In genomic region chr4:153512162-153512852, GRCh38 we compare ENCODE assay signal across 2 cellular contexts.
TF ChIP-seq lines count a peak whose summit lies in the region.

No MANE protein-coding gene starts in this region.

TF ChIP-seq in HepG2, 621 proteins besides CTCF, POLR2A, EP300 and RAD21:
- TF ChIP-seq TCF7 (IDR thresholded peaks at IDR 0.05; ENCODE audit: low read depth) (0 out of 2 replicates have a peak, but pooled peaks have one; percentile 33), BCL6 (CRISPR knock-in tag; IDR thresholded peaks at IDR 0.05) (peak; percentile 62; the same call in 1 of the 2 replicates), NR2F2 (IDR thresholded peaks at IDR 0.05; ENCODE audit: borderline replicate concordance, low read depth) (peak; percentile 90), GFI1 (CRISPR knock-in tag; IDR thresholded peaks at IDR 0.05; ENCODE audit: borderline replicate concordance) (peak; percentile 31; the same call in 1 of the 2 replicates), ZNF775 (CRISPR knock-in tag; IDR thresholded peaks at IDR 0.05; ENCODE audit: borderline replicate concordance) (no peak), NR2F6 (IDR thresholded peaks at IDR 0.05) (peak; percentile 87), NR2F6 (CRISPR knock-in tag; IDR thresholded peaks at IDR 0.05) (no peak), FOXM1 (CRISPR knock-in tag; IDR thresholded peaks at IDR 0.05) (no peak), RARA (CRISPR knock-in tag; IDR thresholded peaks at IDR 0.05) (peak; percentile 52)
- TF ChIP-seq, protein P1, sequence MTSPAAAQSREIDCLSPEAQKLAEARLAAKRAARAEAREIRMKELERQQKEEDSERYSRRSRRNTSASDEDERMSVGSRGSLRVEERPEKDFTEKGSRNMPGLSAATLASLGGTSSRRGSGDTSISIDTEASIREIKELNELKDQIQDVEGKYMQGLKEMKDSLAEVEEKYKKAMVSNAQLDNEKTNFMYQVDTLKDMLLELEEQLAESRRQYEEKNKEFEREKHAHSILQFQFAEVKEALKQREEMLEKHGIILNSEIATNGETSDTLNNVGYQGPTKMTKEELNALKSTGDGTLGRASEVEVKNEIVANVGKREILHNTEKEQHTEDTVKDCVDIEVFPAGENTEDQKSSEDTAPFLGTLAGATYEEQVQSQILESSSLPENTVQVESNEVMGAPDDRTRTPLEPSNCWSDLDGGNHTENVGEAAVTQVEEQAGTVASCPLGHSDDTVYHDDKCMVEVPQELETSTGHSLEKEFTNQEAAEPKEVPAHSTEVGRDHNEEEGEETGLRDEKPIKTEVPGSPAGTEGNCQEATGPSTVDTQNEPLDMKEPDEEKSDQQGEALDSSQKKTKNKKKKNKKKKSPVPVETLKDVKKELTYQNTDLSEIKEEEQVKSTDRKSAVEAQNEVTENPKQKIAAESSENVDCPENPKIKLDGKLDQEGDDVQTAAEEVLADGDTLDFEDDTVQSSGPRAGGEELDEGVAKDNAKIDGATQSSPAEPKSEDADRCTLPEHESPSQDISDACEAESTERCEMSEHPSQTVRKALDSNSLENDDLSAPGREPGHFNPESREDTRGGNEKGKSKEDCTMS (CRISPR knock-in tag; conservative IDR thresholded peaks at IDR 0.05) = no peak

TF ChIP-seq in WTC11, 78 proteins besides CTCF, POLR2A, EP300 and RAD21:
- TF ChIP-seq TP53 (CRISPR knock-in tag; IDR thresholded peaks at IDR 0.05) (no peak), ZNF263 (CRISPR knock-in tag; IDR thresholded peaks at IDR 0.05; ENCODE audit: low read depth) (no peak), PRRX2 (CRISPR knock-in tag; IDR thresholded peaks at IDR 0.05) (no peak), ATF6 (CRISPR knock-in tag; IDR thresholded peaks at IDR 0.05) (no peak), CBFB (CRISPR knock-in tag; IDR thresholded peaks at IDR 0.05; ENCODE audit: low read depth) (no peak), ZNF416 (CRISPR knock-in tag; IDR thresholded peaks at IDR 0.05) (no peak), ZNF671 (CRISPR knock-in tag; IDR thresholded peaks at IDR 0.05) (no peak), USF1 (CRISPR knock-in tag; IDR thresholded peaks at IDR 0.05) (no peak), ZNF232 (CRISPR knock-in tag; IDR thresholded peaks at IDR 0.05) (no peak)
- TF ChIP-seq, protein P2, sequence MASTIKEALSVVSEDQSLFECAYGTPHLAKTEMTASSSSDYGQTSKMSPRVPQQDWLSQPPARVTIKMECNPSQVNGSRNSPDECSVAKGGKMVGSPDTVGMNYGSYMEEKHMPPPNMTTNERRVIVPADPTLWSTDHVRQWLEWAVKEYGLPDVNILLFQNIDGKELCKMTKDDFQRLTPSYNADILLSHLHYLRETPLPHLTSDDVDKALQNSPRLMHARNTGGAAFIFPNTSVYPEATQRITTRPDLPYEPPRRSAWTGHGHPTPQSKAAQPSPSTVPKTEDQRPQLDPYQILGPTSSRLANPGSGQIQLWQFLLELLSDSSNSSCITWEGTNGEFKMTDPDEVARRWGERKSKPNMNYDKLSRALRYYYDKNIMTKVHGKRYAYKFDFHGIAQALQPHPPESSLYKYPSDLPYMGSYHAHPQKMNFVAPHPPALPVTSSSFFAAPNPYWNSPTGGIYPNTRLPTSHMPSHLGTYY (CRISPR knock-in tag; IDR thresholded peaks at IDR 0.05) = no peak
